Comparison of ENCODE assay signal across 18 cellular contexts in genomic region chr7:50216626-50217025, GRCh38.
"Had no signal": no experiment of that assay in that cellular context is flagged by ENCODE, and none has a peak within 500 bp of the region (broad histone marks: within the 10 kb centered on the region; RNA-seq: fewer than 3 reads in every experiment).

No MANE protein-coding gene starts in this region.

- H3K4me1 ChIP-seq: colonic mucosa, right atrium auricular region, sigmoid colon, transverse colon had no signal

- ATAC-seq: heart left ventricle; left lobe of liver; naive thymus-derived CD8-positive, alpha-beta T cell had no signal

- H3K27me3 ChIP-seq: colonic mucosa, right atrium auricular region, sigmoid colon, transverse colon had no signal

- DNase-seq: colonic mucosa; dermis blood vessel endothelial cell; heart left ventricle; hypothalamus; mammary epithelial cell; naive thymus-derived CD8-positive, alpha-beta T cell; sigmoid colon; stimulated activated naive CD4-positive, alpha-beta T cell; stomach; substantia nigra; transverse colon had no signal

- H3K4me3 ChIP-seq: colonic mucosa, heart left ventricle, right atrium auricular region, sigmoid colon, skin epidermis, stomach, thoracic aorta, transverse colon had no signal

- FAIRE-seq: endothelial cell of umbilical vein, frontal cortex, islet of Langerhans had no signal

- H3K36me3 ChIP-seq: colonic mucosa, heart left ventricle, right atrium auricular region, sigmoid colon, stomach, thoracic aorta, transverse colon had no signal

- H3K9me3 ChIP-seq: colonic mucosa, sigmoid colon, thoracic aorta, transverse colon had no signal

- H3K27me3 Mint-ChIP-seq: naive thymus-derived CD8-positive, alpha-beta T cell had no signal

- H3K27ac ChIP-seq: colonic mucosa, heart left ventricle, right atrium auricular region, sigmoid colon, skin epidermis, stomach, thoracic aorta, transverse colon had no signal
